8 cellular contexts compared by ENCODE assay signal in the genomic region with DNA sequence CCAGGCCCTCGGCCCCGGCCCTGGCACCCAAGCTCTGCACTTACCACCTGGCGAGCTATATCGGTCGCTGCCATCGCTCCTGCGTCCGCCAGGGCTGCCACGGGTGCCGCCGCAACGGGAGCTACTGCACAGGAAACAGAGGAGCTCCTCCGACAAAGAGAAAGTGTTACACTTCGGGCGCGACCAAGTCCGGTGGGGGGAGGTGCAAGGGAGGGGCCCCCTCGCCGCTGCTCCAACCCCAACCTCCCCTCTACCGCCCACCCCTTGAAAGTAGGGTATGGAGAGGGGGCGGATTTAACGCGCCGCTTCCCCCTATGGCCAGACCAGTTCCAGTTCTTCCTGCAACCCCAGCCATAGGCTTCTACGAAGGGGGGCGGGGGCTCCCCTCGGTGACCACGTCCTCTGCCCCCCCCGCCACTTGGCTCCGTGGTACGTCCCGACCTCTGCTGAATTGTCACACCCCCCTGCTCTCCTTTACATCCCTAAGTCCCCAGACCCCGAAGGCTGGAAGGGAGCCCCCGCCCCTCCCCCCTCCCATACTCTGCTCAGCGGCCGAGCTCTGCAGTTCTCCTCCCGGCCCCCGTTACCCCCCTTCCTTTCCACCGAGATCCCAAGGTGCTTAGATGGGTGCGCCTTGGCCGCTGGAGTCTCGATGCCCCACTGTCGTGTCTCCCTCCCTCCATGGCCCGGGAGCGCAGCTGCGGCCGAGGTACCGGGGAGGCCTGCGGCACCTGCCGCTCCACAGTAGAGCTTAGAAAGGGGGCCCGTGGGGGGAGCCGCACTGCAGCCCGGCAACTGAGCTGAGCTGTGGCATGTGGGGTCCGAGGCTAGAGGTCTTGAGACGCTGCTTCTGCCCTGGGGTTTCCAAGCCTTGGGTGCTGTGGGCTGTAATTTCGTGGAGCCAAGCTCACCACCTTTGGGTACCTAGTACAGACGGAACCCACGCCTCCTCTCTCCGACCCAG. TPM values are rescaled to one million over a fixed set of nuclear protein-coding genes. Genes with fewer than 3 reads are reported as not detected.
DNase-seq lines count a peak whose midpoint lies in the region; ATAC-seq and TF ChIP-seq lines count a peak whose summit lies in the region.

Gene SEPTIN6, minus strand, starts transcription at position 137 of the 964 bp plus-strand sequence. Its CDS starts 63 bp downstream, at position 74.

- no peak within 1 kb of the TSS for H2AFZ ChIP-seq in OCI-LY1 (ENCODE audit: low read length)

- H3K4me2 ChIP-seq in OCI-LY1 (ENCODE audit: low read length) = peak within 1 kb of the TSS; percentile 78

- H3K27me3 ChIP-seq in CD4-positive, alpha-beta memory T cell (ENCODE audit: insufficient read depth, low read length) = no peaks in the 10 kb centered on the region
- no peaks in the 10 kb centered on the region for H3K27me3 ChIP-seq in OCI-LY1 (ENCODE audit: insufficient read depth, low read length)
- H3K27me3 ChIP-seq in muscle layer of colon (ENCODE audit: control insufficient read depth in 1 of 2, insufficient read depth in 2 of 2, low read length in 2 of 2) = peaks cover 0 to 7% of the 10 kb centered on the region in 2 donors

- peak within 1 kb of the TSS; percentile 93 to 100 (median 98) for H3K4me3 Mint-ChIP-seq in CD4-positive, alpha-beta memory T cell

- no peaks in the 10 kb centered on the region for H3K36me3 ChIP-seq in CD4-positive, alpha-beta memory T cell (ENCODE audit: insufficient read depth, low read length)
- H3K36me3 ChIP-seq in OCI-LY1 (ENCODE audit: insufficient read depth, low read length) = 0 out of 2 replicates have a peak, but pooled peaks cover 5% of the 10 kb centered on the region
- no peaks in the 10 kb centered on the region for H3K36me3 ChIP-seq in muscle layer of colon (ENCODE audit: insufficient read depth, low read length)

- H3F3A ChIP-seq in OCI-LY1 (ENCODE audit: insufficient read depth, low read length) = no peaks in the 10 kb centered on the region

- H3K79me2 ChIP-seq in OCI-LY1 (ENCODE audit: insufficient read depth, low read length) = peaks cover 38% of the 10 kb centered on the region

- peak within 1 kb of the TSS; percentile 89 for H3K27ac ChIP-seq in CD4-positive, alpha-beta memory T cell (ENCODE audit: low read depth, low read length)
- H3K27ac ChIP-seq in OCI-LY1 (ENCODE audit: low read depth, low read length, poor library complexity, severe bottlenecking) = peak within 1 kb of the TSS; percentile 97
- H3K27ac ChIP-seq in muscle layer of colon (ENCODE audit: low read depth, low read length) = peak within 1 kb of the TSS; percentile 78

- H3K4me3 ChIP-seq in CD4-positive, alpha-beta memory T cell (ENCODE audit: low read length in 2 of 2) = peak within 1 kb of the TSS; percentile 55 to 75
- H3K4me3 ChIP-seq in OCI-LY1 (ENCODE audit: low read depth, low read length, poor library complexity, severe bottlenecking) (peak within 1 kb of the TSS; percentile 88), muscle layer of colon (ENCODE audit: low read depth in 1 of 2, low read length in 2 of 2) (peak within 1 kb of the TSS; percentile 60 to 81)

- no peaks in the 10 kb centered on the region for H3K9me2 ChIP-seq in OCI-LY1 (ENCODE audit: low read depth, low read length)

- peaks cover 27% of the 10 kb centered on the region for H3K4me1 ChIP-seq in CD4-positive, alpha-beta memory T cell (ENCODE audit: insufficient read depth, low read length)
- H3K4me1 ChIP-seq in OCI-LY1 (ENCODE audit: insufficient read depth, low read length, severe bottlenecking) (peaks cover 72% of the 10 kb centered on the region), muscle layer of colon (ENCODE audit: insufficient read depth, low read length) (peaks cover 6% of the 10 kb centered on the region)

- H3K27me3 Mint-ChIP-seq in CD4-positive, alpha-beta memory T cell = no peaks in the 10 kb centered on the region

- CTCF ChIA-PET in CD4-positive, alpha-beta memory T cell (lab: Charles Lee; ENCODE audit: partially characterized antibody) = interaction anchor here (0.6 to 7.1 kb wide), 18 partner anchors 10 to 195 kb away, joined by 3 to 77 read pairs (median 4); partner anchors contain the start of genes STEEP1 and UBE2A

- peak; percentile 59 for ATAC-seq in GM19351 (IDR thresholded peaks at IDR 0.05; ENCODE audit: unreplicated experiment)
- ATAC-seq in HG03469 (IDR thresholded peaks at IDR 0.05; ENCODE audit: unreplicated experiment) = peak; percentile 35

- H3K9ac ChIP-seq in OCI-LY1 (ENCODE audit: low read length) (peak within 1 kb of the TSS; percentile 77), muscle layer of colon (ENCODE audit: low read length) (peak within 1 kb of the TSS; percentile 18)

- peaks cover 0 to 10% of the 10 kb centered on the region in 2 donors for H3K36me3 Mint-ChIP-seq in CD4-positive, alpha-beta memory T cell

- H3K4me1 Mint-ChIP-seq in CD4-positive, alpha-beta memory T cell = peaks cover 9 to 38% (median 27%) of the 10 kb centered on the region in 4 donors

- H3K9me3 ChIP-seq in CD4-positive, alpha-beta memory T cell (ENCODE audit: control insufficient read depth in 1 of 2, low read length in 2 of 2) = no peaks in the 10 kb centered on the region
- H3K9me3 ChIP-seq in OCI-LY1 (ENCODE audit: low read length) (no peaks in the 10 kb centered on the region), muscle layer of colon (ENCODE audit: low read length) (no peaks in the 10 kb centered on the region)

- intact Hi-C loops in CD4-positive, alpha-beta memory T cell (cut with micrococcal nuclease) = loop anchor here (1.0 to 5.0 kb wide), 5 partner anchors 11 to 99 kb away; partner anchors contain the start of genes NKRF and RPL39

- TF ChIP-seq CTCF in OCI-LY1 (IDR thresholded peaks at IDR 0.05; ENCODE audit: low read length) = no peak

- H3K9me3 Mint-ChIP-seq in CD4-positive, alpha-beta memory T cell = peaks cover 0 to 2% (median 0%) of the 10 kb centered on the region in 8 donors

- POLR2A ChIA-PET in CD4-positive, alpha-beta memory T cell (lab: Charles Lee; ENCODE audit: partially characterized antibody) = interaction anchor here (0.6 to 12.0 kb wide), 25 partner anchors 10 to 177 kb away, joined by 3 to 277 read pairs (median 7); partner anchors contain the start of genes NKRF, RNF113A, RPL39 and SOWAHD

- DNase-seq in CD4-positive, alpha-beta memory T cell = peak; percentile 85 to 93 (median 93)
- peak; percentile 85 for DNase-seq in activated CD8-positive, alpha-beta memory T cell treated with anti-CD3 and anti-CD28 coated beads, Interleukin-2, amount 50 U/mL, for 48 hours
- peak; percentile 84 to 88 for DNase-seq in erythroblast (lab: John Stamatoyannopoulos, UW)
- peak; percentile 69 to 76 for DNase-seq in stimulated activated CD8-positive, alpha-beta memory T cell treated with anti-CD3 and anti-CD28 coated beads, Interleukin-7, amount 100 ng/mL, for 48 hours (ENCODE audit: extremely low read depth in 1 of 2, low read depth in 1 of 2)

- no peaks in the 10 kb centered on the region for H4K20me1 ChIP-seq in OCI-LY1 (ENCODE audit: insufficient read depth, low read length)

- peak within 1 kb of the TSS; percentile 93 to 99 (median 98) for H3K27ac Mint-ChIP-seq in CD4-positive, alpha-beta memory T cell

- peak; percentile 25 for TF ChIP-seq POLR2A in erythroblast (IDR thresholded peaks at IDR 0.05; ENCODE audit: low read length)

RNA-seq across cellular contexts. Expression of gene SEPTIN6, which starts in this region (rescaled TPM):
- 100 to 1,000 TPM; 174 to 178 TPM for total RNA-seq in CD4-positive, alpha-beta memory T cell
- polyA plus RNA-seq in CD4-positive, alpha-beta memory T cell = 100 to 1,000 TPM; 112 to 244 TPM

Comparison
In these comparisons a context has a peak if more than half of its experiments do, and no peak if none do; other contexts are left out.
1. Peak in every context shown above with its lines: DNase-seq, ATAC-seq, H3K4me3 ChIP-seq and H3K27ac ChIP-seq.